8 cellular contexts compared by ENCODE assay signal in genomic region chr11:107928767-107929507, GRCh38. TPM values are rescaled to one million over a fixed set of nuclear protein-coding genes. Genes with fewer than 3 reads are reported as not detected.
DNase-seq lines count a peak whose midpoint lies in the region; ATAC-seq and TF ChIP-seq lines count a peak whose summit lies in the region.

No MANE protein-coding gene starts in this region.

- no peak for TF ChIP-seq CTCF in GM20000 (IDR thresholded peaks at IDR 0.05; ENCODE audit: extremely low read depth, missing control alignments)

- 0% methylated on average over 41 of the region's 41 CpGs for WGBS in ectodermal cell, 2 experiments

- H3K4me3 ChIP-seq in ectodermal cell (ENCODE audit: insufficient read depth, low read depth, low read length) = peak overlapping the region; percentile 85
- peak overlapping the region; percentile 61 to 67 for H3K4me3 ChIP-seq in mucosa of rectum (ENCODE audit: low read length in 2 of 2)

- H3K27me3 ChIP-seq in ectodermal cell (ENCODE audit: control insufficient read depth, insufficient read depth, low read length, poor library complexity, severe bottlenecking) (no peaks in the 10 kb centered on the region), mucosa of rectum (ENCODE audit: control insufficient read depth in 2 of 2, insufficient read depth in 2 of 2, low read length in 2 of 2) (peaks cover 0 to 6% of the 10 kb centered on the region in 2 donors)

- H3K27ac ChIP-seq in ectodermal cell (ENCODE audit: insufficient read depth, low read depth, low read length, poor library complexity, severe bottlenecking) (no peak overlapping the region), mucosa of rectum (ENCODE audit: low read depth in 2 of 2, low read length in 2 of 2) (peak overlapping the region in 1 of 2 donors; percentile 52)

- H3K9me3 ChIP-seq in ectodermal cell (ENCODE audit: control insufficient read depth, low read length) (no peaks in the 10 kb centered on the region), mucosa of rectum (ENCODE audit: control insufficient read depth in 2 of 2, low read length in 2 of 2) (no peaks in the 10 kb centered on the region)

- H3K4me1 ChIP-seq in ectodermal cell (ENCODE audit: control insufficient read depth, insufficient read depth, low read length) = peaks cover 3% of the 10 kb centered on the region
- peaks cover 0 to 12% of the 10 kb centered on the region in 2 donors for H3K4me1 ChIP-seq in mucosa of rectum (ENCODE audit: control insufficient read depth in 2 of 2, insufficient read depth in 2 of 2, low read length in 2 of 2)

- H3K36me3 ChIP-seq in ectodermal cell (ENCODE audit: control insufficient read depth, insufficient read depth, low read length) (no peaks in the 10 kb centered on the region), mucosa of rectum (ENCODE audit: control insufficient read depth in 2 of 2, insufficient read depth in 2 of 2, low read length in 2 of 2) (no peaks in the 10 kb centered on the region)

- ATAC-seq in GM19035 (IDR thresholded peaks at IDR 0.05; ENCODE audit: unreplicated experiment) (peak; percentile 20), HG03439 (IDR thresholded peaks at IDR 0.05; ENCODE audit: unreplicated experiment) (peak; percentile 19)

- H3K9ac ChIP-seq in mucosa of rectum (ENCODE audit: low read depth in 1 of 2, low read length in 2 of 2) = peak overlapping the region; percentile 14 to 32

- peak in 10 of 14 donors; percentile 7 to 72 (median 52) for DNase-seq in C1 segment of cervical spinal cord (lab: John Stamatoyannopoulos, UW)
- peak; percentile 23 for DNase-seq in RPMI8226
- no peak for DNase-seq in HCEC 1CT
- DNase-seq in GM20000 (ENCODE audit: low spot score) = no peak

RNA-seq across cellular contexts. Expression of gene RAB39A, which starts 0.7 kb away (rescaled TPM):
- 7.2 TPM for polyA plus RNA-seq in ectodermal cell (2013, experiment 1 of 4)
- 5.7 TPM for polyA plus RNA-seq in ectodermal cell (2013, experiment 2 of 4)
- 4.7 TPM for polyA plus RNA-seq in ectodermal cell (2013, experiment 3 of 4)
- polyA plus RNA-seq in ectodermal cell (2013, experiment 4 of 4) = 5.1 TPM

Comparison
In these comparisons a context has a peak if more than half of its experiments do, and no peak if none do; other contexts are left out.
1. DNase-seq: peak in C1 segment of cervical spinal cord (10 of 14) and RPMI8226 (single experiment); none in HCEC 1CT (single experiment) and GM20000 (single experiment).